ENCODE assay signal across 12 cellular contexts in genomic region chr16:72371307-72372081, GRCh38.
A peak's percentile ranks its signal among the peaks of the same experiment; 100 is the strongest.
DNase-seq lines count a peak whose midpoint lies in the region; ATAC-seq and TF ChIP-seq lines count a peak whose summit lies in the region.
"Had no signal": no experiment of that assay in that cellular context is flagged by ENCODE, and none has a peak within 500 bp of the region (broad histone marks: within the 10 kb centered on the region; RNA-seq: fewer than 3 reads in every experiment).

No MANE protein-coding gene starts in this region.

- no peaks in the 10 kb centered on the region for H3K4me1 ChIP-seq in naive thymus-derived CD4-positive, alpha-beta T cell (ENCODE audit: control insufficient read depth in 2 of 2, insufficient read depth in 2 of 2, low read length in 2 of 2)
- H3K4me1 ChIP-seq: parathyroid adenoma had no signal

- H3K4me3 ChIP-seq in naive thymus-derived CD4-positive, alpha-beta T cell (ENCODE audit: low read length), result no peak overlapping the region
- H3K4me3 ChIP-seq: GM12878 had no signal

- no peak for TF ChIP-seq CTCF in osteocyte (IDR thresholded peaks at IDR 0.05)

- peak overlapping the region; percentile 10 for H3K4me3 Mint-ChIP-seq in osteocyte (ENCODE audit: unreplicated experiment)
- no peak overlapping the region for H3K4me3 Mint-ChIP-seq in naive thymus-derived CD4-positive, alpha-beta T cell
- H3K4me3 Mint-ChIP-seq: activated CD4-positive, alpha-beta T cell treated with anti-CD3 and anti-CD28 coated beads, Interleukin-2, amount 10 ng/mL, durations not matched to agents 7 days and 5 days had no signal

- H3K36me3 Mint-ChIP-seq in osteocyte (ENCODE audit: unreplicated experiment), result peaks cover 5% of the 10 kb centered on the region
- peaks cover 0 to 3% (median 0%) of the 10 kb centered on the region in 5 donors for H3K36me3 Mint-ChIP-seq in naive thymus-derived CD4-positive, alpha-beta T cell

- intact Hi-C loops in Right ventricle myocardium inferior (cut with DNase I), result no loop called here
- intact Hi-C loops in naive thymus-derived CD4-positive, alpha-beta T cell (cut with micrococcal nuclease), result no loop called here

- H3K36me3 ChIP-seq in naive thymus-derived CD4-positive, alpha-beta T cell (ENCODE audit: control insufficient read depth in 2 of 3, insufficient read depth in 3 of 3, low read length in 3 of 3), result no peaks in the 10 kb centered on the region

- no peak for ATAC-seq in Right ventricle myocardium inferior
- ATAC-seq in HG02759 (IDR thresholded peaks at IDR 0.05; ENCODE audit: unreplicated experiment), result no peak
- no peak for ATAC-seq in naive thymus-derived CD4-positive, alpha-beta T cell
- no peak for ATAC-seq in HG03520 (IDR thresholded peaks at IDR 0.05; ENCODE audit: unreplicated experiment)
- ATAC-seq: GM12878 had no signal

- peaks cover 9% of the 10 kb centered on the region for H3K9me3 Mint-ChIP-seq in osteocyte (ENCODE audit: unreplicated experiment)
- H3K9me3 Mint-ChIP-seq in naive thymus-derived CD4-positive, alpha-beta T cell, result peaks cover 0 to 11% (median 3%) of the 10 kb centered on the region in 11 donors
- H3K9me3 Mint-ChIP-seq: activated CD4-positive, alpha-beta T cell treated with anti-CD3 and anti-CD28 coated beads, Interleukin-2, amount 10 ng/mL, durations not matched to agents 7 days and 5 days had no signal

- H3K27ac Mint-ChIP-seq in osteocyte (ENCODE audit: unreplicated experiment), result peak overlapping the region; percentile 66
- no peak overlapping the region for H3K27ac Mint-ChIP-seq in naive thymus-derived CD4-positive, alpha-beta T cell
- H3K27ac Mint-ChIP-seq: activated CD4-positive, alpha-beta T cell treated with anti-CD3 and anti-CD28 coated beads, Interleukin-2, amount 10 ng/mL, durations not matched to agents 7 days and 5 days had no signal

- H3K27ac ChIP-seq in naive thymus-derived CD4-positive, alpha-beta T cell (ENCODE audit: low read depth, low read length), result no peak overlapping the region
- H3K27ac ChIP-seq: parathyroid adenoma had no signal

- no peaks in the 10 kb centered on the region for H3K27me3 Mint-ChIP-seq in osteocyte (ENCODE audit: unreplicated experiment)
- peaks cover 0 to 3% (median 0%) of the 10 kb centered on the region in 5 donors for H3K27me3 Mint-ChIP-seq in naive thymus-derived CD4-positive, alpha-beta T cell
- H3K27me3 Mint-ChIP-seq: activated CD4-positive, alpha-beta T cell treated with anti-CD3 and anti-CD28 coated beads, Interleukin-2, amount 10 ng/mL, durations not matched to agents 7 days and 5 days had no signal

- peak; percentile 41 for DNase-seq in GM04504 (ENCODE audit: low read depth)
- peak; percentile 78 for DNase-seq in NCI-H69 (lab: John Stamatoyannopoulos, UW)
- DNase-seq in fibroblast of gingiva (ENCODE audit: low read depth), result peak; percentile 77
- DNase-seq in osteocyte (ENCODE audit: extremely low spot score, unreplicated experiment), result no peak
- DNase-seq in Right ventricle myocardium inferior (ENCODE audit: missing footprints), result no peak
- DNase-seq in naive thymus-derived CD4-positive, alpha-beta T cell, result no peak
- DNase-seq: activated CD4-positive, alpha-beta T cell treated with anti-CD3 and anti-CD28 coated beads, Interleukin-2, amount 10 ng/mL, durations not matched to agents 7 days and 5 days; cortex of kidney had no signal

- no peaks in the 10 kb centered on the region for H3K9me3 ChIP-seq in naive thymus-derived CD4-positive, alpha-beta T cell (ENCODE audit: control insufficient read depth in 2 of 3, low read length in 3 of 3)

- peaks cover 22% of the 10 kb centered on the region for H3K4me1 Mint-ChIP-seq in osteocyte (ENCODE audit: unreplicated experiment)
- H3K4me1 Mint-ChIP-seq in naive thymus-derived CD4-positive, alpha-beta T cell, result no peaks in the 10 kb centered on the region
- H3K4me1 Mint-ChIP-seq: activated CD4-positive, alpha-beta T cell treated with anti-CD3 and anti-CD28 coated beads, Interleukin-2, amount 10 ng/mL, durations not matched to agents 7 days and 5 days had no signal

- CTCF ChIA-PET in naive thymus-derived CD4-positive, alpha-beta T cell (lab: Charles Lee), result no interaction called here

- H3K27me3 ChIP-seq in naive thymus-derived CD4-positive, alpha-beta T cell (ENCODE audit: control insufficient read depth in 2 of 2, insufficient read depth in 2 of 2, low read length in 2 of 2), result no peaks in the 10 kb centered on the region

- POLR2A ChIA-PET in naive thymus-derived CD4-positive, alpha-beta T cell (lab: Charles Lee), result no interaction called here

Comparison
In these comparisons a context has a peak if more than half of its experiments do, and no peak if none do; other contexts are left out.
1. DNase-seq: peak in GM04504 (single experiment), NCI-H69 (single experiment) and fibroblast of gingiva (single experiment); none in osteocyte (single experiment), Right ventricle myocardium inferior (single experiment) and naive thymus-derived CD4-positive, alpha-beta T cell (0 of 9).